15 cellular contexts compared by ENCODE assay signal in the genomic region with DNA sequence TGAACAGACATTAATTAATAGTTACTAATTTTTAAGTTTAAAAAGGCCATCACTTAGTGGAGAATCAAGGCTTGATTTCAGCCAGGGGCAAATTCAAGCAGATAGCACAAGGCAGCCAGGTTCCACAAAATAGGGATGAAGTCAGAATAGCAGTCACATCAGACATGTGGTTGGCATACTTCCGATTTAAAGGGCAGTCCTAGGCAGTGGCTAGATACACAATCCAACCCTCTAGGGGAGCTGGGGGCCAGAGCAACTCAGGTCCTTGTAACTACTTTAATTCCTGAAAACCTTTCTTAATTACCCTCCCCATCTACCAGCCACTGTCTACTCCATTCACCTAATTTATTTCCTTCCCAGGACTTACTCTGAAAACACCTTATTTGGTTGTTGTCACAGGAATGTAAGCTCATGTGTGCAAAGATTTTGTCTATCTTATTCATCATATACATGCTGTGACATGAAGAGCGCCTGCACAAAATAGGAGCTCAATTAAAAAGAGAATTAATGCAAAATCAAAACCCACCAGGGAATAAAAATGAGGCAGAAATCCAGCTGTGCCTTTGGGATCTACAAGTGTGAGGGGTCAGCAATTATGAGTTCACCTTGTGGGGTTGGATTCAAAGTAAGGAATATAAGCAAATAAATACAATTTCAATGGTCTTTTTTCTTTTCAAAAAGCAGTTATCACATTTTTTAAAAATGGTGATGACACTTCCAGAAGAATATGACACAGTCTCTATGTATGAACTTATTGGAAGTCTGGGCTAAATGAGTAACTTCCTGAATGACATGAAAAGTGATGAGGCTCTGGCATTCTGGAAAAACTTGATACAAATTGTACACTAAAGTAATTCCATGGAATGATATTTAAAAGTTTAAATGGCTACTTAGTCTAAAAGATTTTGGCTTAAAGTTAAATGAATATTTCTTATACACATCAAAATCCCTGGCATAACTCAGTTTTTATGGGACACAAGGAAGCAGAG. TPM values are rescaled to one million over a fixed set of nuclear protein-coding genes. Genes with fewer than 3 reads are reported as not detected.
DNase-seq lines count a peak whose midpoint lies in the region; ATAC-seq and TF ChIP-seq lines count a peak whose summit lies in the region.
"Had no signal": no experiment of that assay in that cellular context is flagged by ENCODE, and none has a peak within 500 bp of the region (broad histone marks: within the 10 kb centered on the region; RNA-seq: fewer than 3 reads in every experiment).

No MANE protein-coding gene starts in this region.

- H3K9ac ChIP-seq in smooth muscle cell (ENCODE audit: low read depth) = no peak overlapping the region
- no peak overlapping the region for H3K9ac ChIP-seq in MM.1S (ENCODE audit: low read length)

- H3K4me3 ChIP-seq in heart right ventricle = no peak overlapping the region
- H3K4me3 ChIP-seq in right atrium auricular region = no peak overlapping the region
- H3K4me3 ChIP-seq in epithelial cell of esophagus (ENCODE audit: low read length) = no peak overlapping the region
- H3K4me3 ChIP-seq in smooth muscle cell = no peak overlapping the region
- no peak overlapping the region for H3K4me3 ChIP-seq in MM.1S (ENCODE audit: low read length)
- H3K4me3 ChIP-seq: colonic mucosa, MG63 had no signal

- DNase-seq in heart right ventricle = no peak
- DNase-seq in right atrium auricular region (ENCODE audit: low spot score) = no peak
- peak; percentile 57 for DNase-seq in RPMI7951 (ENCODE audit: low read depth)
- DNase-seq in epithelial cell of esophagus (ENCODE audit: low read depth) = peak; percentile 66
- no peak for DNase-seq in smooth muscle cell (lab: John Stamatoyannopoulos, UW; ENCODE audit: unreplicated experiment)
- DNase-seq in MM.1S = no peak
- DNase-seq in sciatic nerve (ENCODE audit: low spot score) = no peak
- DNase-seq: activated CD4-positive, alpha-beta T cell treated with anti-CD3 and anti-CD28 coated beads, Interleukin-2, amount 50 U/mL, for 48 hours; BE2C; colonic mucosa; MG63; NCI-H2171; stimulated activated CD4-positive, alpha-beta T cell treated with anti-CD3 and anti-CD28 coated beads, Interleukin-4, amount 100 ng/mL, for 4 hours; stimulated activated naive CD4-positive, alpha-beta T cell treated with Interleukin-2 at 50 U/mL for 16 hours had no signal

- H3K36me3 ChIP-seq in heart right ventricle (peaks cover 0 to under 1% (median 0%) of the 10 kb centered on the region in 9 donors), right atrium auricular region (peaks cover under 1% of the 10 kb centered on the region), smooth muscle cell (ENCODE audit: low read depth) (no peaks in the 10 kb centered on the region), MM.1S (replicated peaks; ENCODE audit: insufficient read depth, low read length) (no peaks in the 10 kb centered on the region)
- H3K36me3 ChIP-seq: BE2C, colonic mucosa, MG63 had no signal

- H3K4me2 ChIP-seq in smooth muscle cell (no peak overlapping the region), MM.1S (ENCODE audit: low read depth, low read length) (no peak overlapping the region)

- H3K9me2 ChIP-seq in MM.1S (replicated peaks; ENCODE audit: insufficient read depth, low read length) = no peaks in the 10 kb centered on the region

- WGBS in heart right ventricle, 2 donors = 81 to 86% methylated on average over 2 of the region's 2 CpGs
- 90% methylated on average over 2 of the region's 2 CpGs for WGBS in smooth muscle cell (ENCODE audit: low lambda C conversion rate)

- H3K9me3 ChIP-seq in heart right ventricle (no peaks in the 10 kb centered on the region), right atrium auricular region (no peaks in the 10 kb centered on the region), smooth muscle cell (replicated peaks; ENCODE audit: low read depth) (no peaks in the 10 kb centered on the region), MM.1S (replicated peaks; ENCODE audit: insufficient read depth, low read length) (no peaks in the 10 kb centered on the region)
- H3K9me3 ChIP-seq: BE2C, colonic mucosa, MG63 had no signal

- H3K79me2 ChIP-seq in smooth muscle cell (ENCODE audit: low read depth) = no peaks in the 10 kb centered on the region
- H3K79me2 ChIP-seq in MM.1S (ENCODE audit: low read length) = no peaks in the 10 kb centered on the region

- H2AFZ ChIP-seq in smooth muscle cell (ENCODE audit: low read depth) = no peak overlapping the region
- H2AFZ ChIP-seq in MM.1S (ENCODE audit: low read length) = no peak overlapping the region

- peak overlapping the region in 2 of 10 donors; percentile 3 to 14 for H3K27ac ChIP-seq in heart right ventricle
- H3K27ac ChIP-seq in right atrium auricular region = no peak overlapping the region
- peak overlapping the region; percentile 60 for H3K27ac ChIP-seq in smooth muscle cell (ENCODE audit: low read depth)
- H3K27ac ChIP-seq in MM.1S (ENCODE audit: low read length) = no peak overlapping the region
- H3K27ac ChIP-seq: colonic mucosa had no signal

- H3K4me1 ChIP-seq in heart right ventricle (peaks cover 0 to 19% (median 12%) of the 10 kb centered on the region in 9 donors), right atrium auricular region (peaks cover 0 to 11% of the 10 kb centered on the region in 2 donors), smooth muscle cell (ENCODE audit: low read depth) (no peaks in the 10 kb centered on the region), MM.1S (ENCODE audit: low read length) (peaks cover 6% of the 10 kb centered on the region; the same call in 1 of the 2 replicates)
- H3K4me1 ChIP-seq: BE2C, colonic mucosa had no signal

- ATAC-seq in heart right ventricle (peak in 5 of 8 donors; percentile 34 to 86 (median 58)), GM21360 (IDR thresholded peaks at IDR 0.05; ENCODE audit: unreplicated experiment) (no peak), sciatic nerve (no peak)

- H4K20me1 ChIP-seq in smooth muscle cell (ENCODE audit: low read depth) (no peaks in the 10 kb centered on the region), MM.1S (ENCODE audit: insufficient read depth, low read length) (no peaks in the 10 kb centered on the region)

- TF ChIP-seq CTCF in heart right ventricle (IDR thresholded peaks at IDR 0.05) (no peak), right atrium auricular region (IDR thresholded peaks at IDR 0.05) (no peak), epithelial cell of esophagus (IDR thresholded peaks at IDR 0.05; ENCODE audit: insufficient read depth, low read depth, low read length, missing control alignments) (no peak), smooth muscle cell (IDR thresholded peaks at IDR 0.05; ENCODE audit: borderline replicate concordance, insufficient read depth, poor library complexity, severe bottlenecking) (no peak), MM.1S (IDR thresholded peaks at IDR 0.05; ENCODE audit: low read length) (no peak)

- H3F3A ChIP-seq in smooth muscle cell (ENCODE audit: low read depth) (no peaks in the 10 kb centered on the region), MM.1S (ENCODE audit: insufficient read depth, low read length) (no peaks in the 10 kb centered on the region)

- intact Hi-C loops in heart right ventricle (cut with DNase I) = no loop called here
- intact Hi-C loops in sciatic nerve (cut with DNase I) = no loop called here

- H3K27me3 ChIP-seq in heart right ventricle = no peaks in the 10 kb centered on the region
- no peaks in the 10 kb centered on the region for H3K27me3 ChIP-seq in right atrium auricular region
- no peaks in the 10 kb centered on the region for H3K27me3 ChIP-seq in smooth muscle cell (ENCODE audit: low read depth)
- no peaks in the 10 kb centered on the region for H3K27me3 ChIP-seq in MM.1S (replicated peaks; ENCODE audit: insufficient read depth, low read length)
- H3K27me3 ChIP-seq: BE2C, colonic mucosa, MG63 had no signal

RNA-seq across cellular contexts. Expression of a gene that starts 53.8 kb away (rescaled TPM):
- 10 to 100 TPM; 40.2 to 60.0 (median 47.9) TPM for total RNA-seq in heart right ventricle
- 10 to 100 TPM; 28.4 to 49.1 TPM for polyA plus RNA-seq in heart right ventricle
- 10 to 100 TPM; 61.0 to 61.3 TPM for total RNA-seq in right atrium auricular region
- total RNA-seq in RPMI7951 (2014; rRNA removed; shearing (Covaris generic)) = 205 and 241 TPM in 2 replicates
- total RNA-seq in smooth muscle cell = 299 and 365 TPM in 2 replicates
- 130 and 135 TPM in 2 replicates for polyA plus RNA-seq in smooth muscle cell
- total RNA-seq in sciatic nerve = 86.6 TPM

Comparison
In these comparisons a context has a peak if more than half of its experiments do, and no peak if none do; other contexts are left out.
1. ATAC-seq: peak in heart right ventricle (5 of 8); none in GM21360 (single experiment) and sciatic nerve (single experiment).
2. DNase-seq: peak in RPMI7951 (single experiment) and epithelial cell of esophagus (single experiment); none in heart right ventricle (0 of 2), right atrium auricular region (single experiment), smooth muscle cell (single experiment), MM.1S (single experiment) and sciatic nerve (single experiment).